ENCODE assay signal across 2 cellular contexts in genomic region chr22:30219049-30219448, GRCh38.
TF ChIP-seq lines count a peak whose summit lies in the region.

No MANE protein-coding gene starts in this region.

TF ChIP-seq in IMR-90, 13 proteins besides CTCF, POLR2A, EP300 and RAD21:
- no peak for TF ChIP-seq MAFK (IDR thresholded peaks at IDR 0.05; ENCODE audit: low read depth, low read length)
- TF ChIP-seq BHLHE40 (IDR thresholded peaks at IDR 0.05; ENCODE audit: low read depth, low read length), result no peak
- no peak for TF ChIP-seq SMC3 (IDR thresholded peaks at IDR 0.05; ENCODE audit: low read depth, low read length)
- no peak for TF ChIP-seq RFX5 (IDR thresholded peaks at IDR 0.05; ENCODE audit: low read depth, low read length)
- no peak for TF ChIP-seq CHD1 (IDR thresholded peaks at IDR 0.05; ENCODE audit: low read depth, low read length)
- no peak for TF ChIP-seq RCOR1 (IDR thresholded peaks at IDR 0.05; ENCODE audit: insufficient replicate concordance, low read length)
- no peak for TF ChIP-seq MXI1 (IDR thresholded peaks at IDR 0.05; ENCODE audit: borderline replicate concordance, low read depth, low read length)
- TF ChIP-seq USF2 (IDR thresholded peaks at IDR 0.05; ENCODE audit: low read depth, low read length), result no peak
- TF ChIP-seq, protein P1, sequence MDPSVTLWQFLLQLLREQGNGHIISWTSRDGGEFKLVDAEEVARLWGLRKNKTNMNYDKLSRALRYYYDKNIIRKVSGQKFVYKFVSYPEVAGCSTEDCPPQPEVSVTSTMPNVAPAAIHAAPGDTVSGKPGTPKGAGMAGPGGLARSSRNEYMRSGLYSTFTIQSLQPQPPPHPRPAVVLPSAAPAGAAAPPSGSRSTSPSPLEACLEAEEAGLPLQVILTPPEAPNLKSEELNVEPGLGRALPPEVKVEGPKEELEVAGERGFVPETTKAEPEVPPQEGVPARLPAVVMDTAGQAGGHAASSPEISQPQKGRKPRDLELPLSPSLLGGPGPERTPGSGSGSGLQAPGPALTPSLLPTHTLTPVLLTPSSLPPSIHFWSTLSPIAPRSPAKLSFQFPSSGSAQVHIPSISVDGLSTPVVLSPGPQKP (IDR thresholded peaks at IDR 0.05; ENCODE audit: borderline replicate concordance, low read depth, low read length), result no peak
- TF ChIP-seq NFE2L2 (IDR thresholded peaks at IDR 0.05; ENCODE audit: low read depth, low read length), result no peak
- no peak for TF ChIP-seq FOS (IDR thresholded peaks at IDR 0.05; ENCODE audit: low read depth, low read length)
- TF ChIP-seq MAZ (IDR thresholded peaks at IDR 0.05; ENCODE audit: borderline replicate concordance, low read depth, low read length), result no peak
- no peak for TF ChIP-seq CEBPB (IDR thresholded peaks at IDR 0.05; ENCODE audit: low read depth, low read length)

TF ChIP-seq in H1, 55 proteins besides CTCF, POLR2A, EP300 and RAD21:
- TF ChIP-seq SUZ12 (IDR thresholded peaks at IDR 0.05; ENCODE audit: low read length) (no peak), TEAD4 (IDR thresholded peaks at IDR 0.05; ENCODE audit: low read depth, low read length) (peak; percentile 61; the same call in 1 of the 2 replicates)
